In genomic region chr19:8148088-8148409, GRCh38 we compare ENCODE assay signal across 17 cellular contexts. TPM values are rescaled to one million over a fixed set of nuclear protein-coding genes. Genes with fewer than 3 reads are reported as not detected.
A peak's percentile ranks its signal among the peaks of the same experiment; 100 is the strongest.
DNase-seq lines count a peak whose midpoint lies in the region; ATAC-seq lines count a peak whose summit lies in the region.
"Had no signal": no experiment of that assay in that cellular context is flagged by ENCODE, and none has a peak within 500 bp of the region (broad histone marks: within the 10 kb centered on the region; RNA-seq: fewer than 3 reads in every experiment).

No MANE protein-coding gene starts in this region.

- no peaks in the 10 kb centered on the region for H3K36me3 Mint-ChIP-seq in activated CD4-positive, alpha-beta T cell treated with anti-CD3 and anti-CD28 coated beads, Interleukin-2, amount 10 ng/mL, durations not matched to agents 24 days and 14 days (ENCODE audit: low read depth)
- peaks cover 10% of the 10 kb centered on the region for H3K36me3 Mint-ChIP-seq in T-helper 17 cell (ENCODE audit: low read depth)

- DNase-seq in activated CD4-positive, alpha-beta T cell treated with anti-CD3 and anti-CD28 coated beads, Interleukin-2, amount 10 ng/mL, durations not matched to agents 24 days and 14 days = no peak
- no peak for DNase-seq in activated CD4-positive, alpha-beta T cell treated with anti-CD3 and anti-CD28 coated beads for 1 hour
- DNase-seq in T-helper 17 cell = no peak
- no peak for DNase-seq in trophoblast cell
- no peak for DNase-seq in left cardiac atrium
- DNase-seq: activated CD4-positive, alpha-beta memory T cell treated with anti-CD3 and anti-CD28 coated beads, Interleukin-2, amount 10 ng/mL, durations not matched to agents 7 days and 5 days; activated naive CD4-positive, alpha-beta T cell treated with Interleukin-2 at 50 U/mL for 16 hours; gastrocnemius medialis; kidney; MV-4-11; SIG-M5; transverse colon had no signal

- no peak overlapping the region for H2AFZ ChIP-seq in trophoblast cell (ENCODE audit: insufficient read depth, low read length, poor library complexity)

- H2AK5ac ChIP-seq in trophoblast cell (ENCODE audit: low read length) = no peak overlapping the region

- no peak overlapping the region for H4K8ac ChIP-seq in trophoblast cell (ENCODE audit: low read depth, low read length)

- no peak overlapping the region for H3K27ac Mint-ChIP-seq in activated CD4-positive, alpha-beta T cell treated with anti-CD3 and anti-CD28 coated beads, Interleukin-2, amount 10 ng/mL, durations not matched to agents 24 days and 14 days
- no peak overlapping the region for H3K27ac Mint-ChIP-seq in T-helper 17 cell
- H3K27ac Mint-ChIP-seq: activated CD4-positive, alpha-beta memory T cell treated with anti-CD3 and anti-CD28 coated beads, Interleukin-2, amount 10 ng/mL, durations not matched to agents 7 days and 5 days had no signal

- H3K4me3 ChIP-seq in iPS-15b (ENCODE audit: low read depth, low read length) (peak overlapping the region; percentile 56), trophoblast cell (ENCODE audit: low read depth, low read length) (peak overlapping the region; percentile 21)
- H3K4me3 ChIP-seq: gastrocnemius medialis had no signal

- no peak for ATAC-seq in T-helper 17 cell
- no peak for ATAC-seq in HG03469 (IDR thresholded peaks at IDR 0.05; ENCODE audit: unreplicated experiment)
- no peak for ATAC-seq in left cardiac atrium
- no peak for ATAC-seq in GM18502 (IDR thresholded peaks at IDR 0.05; ENCODE audit: poor library complexity, unreplicated experiment)
- ATAC-seq: gastrocnemius medialis had no signal

- H3K27ac ChIP-seq in trophoblast cell (ENCODE audit: low read depth, low read length) = no peak overlapping the region
- H3K27ac ChIP-seq: 22Rv1, gastrocnemius medialis, transverse colon had no signal

- H4K91ac ChIP-seq in trophoblast cell (ENCODE audit: low read depth, low read length) = peak overlapping the region; percentile 7

- peak overlapping the region; percentile 54 for H3K9ac ChIP-seq in iPS-15b (ENCODE audit: low read depth, low read length)
- no peak overlapping the region for H3K9ac ChIP-seq in trophoblast cell (ENCODE audit: low read length)

- H3K27me3 Mint-ChIP-seq in activated CD4-positive, alpha-beta T cell treated with anti-CD3 and anti-CD28 coated beads, Interleukin-2, amount 10 ng/mL, durations not matched to agents 24 days and 14 days = peaks cover 40% of the 10 kb centered on the region
- peaks cover 66% of the 10 kb centered on the region for H3K27me3 Mint-ChIP-seq in T-helper 17 cell

- no peaks in the 10 kb centered on the region for H3K9me3 Mint-ChIP-seq in activated CD4-positive, alpha-beta T cell treated with anti-CD3 and anti-CD28 coated beads, Interleukin-2, amount 10 ng/mL, durations not matched to agents 24 days and 14 days
- H3K9me3 Mint-ChIP-seq: activated CD4-positive, alpha-beta memory T cell treated with anti-CD3 and anti-CD28 coated beads, Interleukin-2, amount 10 ng/mL, durations not matched to agents 7 days and 5 days had no signal

- peaks cover 5% of the 10 kb centered on the region for H3K36me3 ChIP-seq in iPS-15b (ENCODE audit: control insufficient read depth, insufficient read depth, low read length)
- H3K36me3 ChIP-seq in trophoblast cell (ENCODE audit: control insufficient read depth in 1 of 2, insufficient read depth in 2 of 2, low read length in 2 of 2) = peaks cover 2 to 3% of the 10 kb centered on the region in 2 experiments
- H3K36me3 ChIP-seq: gastrocnemius medialis, transverse colon had no signal

- peaks cover 8% of the 10 kb centered on the region for H3K79me1 ChIP-seq in trophoblast cell (ENCODE audit: low read length)

- H3K9me3 ChIP-seq in T-helper 17 cell (ENCODE audit: control insufficient read depth, low read length, poor library complexity, severe bottlenecking) = no peaks in the 10 kb centered on the region
- no peaks in the 10 kb centered on the region for H3K9me3 ChIP-seq in iPS-15b (ENCODE audit: control insufficient read depth, insufficient read depth, low read length)
- H3K9me3 ChIP-seq in trophoblast cell (ENCODE audit: insufficient read depth, low read depth, low read length) = no peaks in the 10 kb centered on the region
- H3K9me3 ChIP-seq: gastrocnemius medialis, transverse colon had no signal

- intact Hi-C loops in activated CD4-positive, alpha-beta T cell treated with anti-CD3 and anti-CD28 coated beads, Interleukin-2, amount 10 ng/mL, durations not matched to agents 24 days and 14 days (cut with micrococcal nuclease) = no loop called here
- intact Hi-C loops in left cardiac atrium (cut with DNase I) = no loop called here

- peaks cover 3% of the 10 kb centered on the region for H3K4me1 Mint-ChIP-seq in activated CD4-positive, alpha-beta T cell treated with anti-CD3 and anti-CD28 coated beads, Interleukin-2, amount 10 ng/mL, durations not matched to agents 24 days and 14 days
- H3K4me1 Mint-ChIP-seq in T-helper 17 cell = peaks cover 10% of the 10 kb centered on the region

- H3K27me3 ChIP-seq in iPS-15b (ENCODE audit: control insufficient read depth, insufficient read depth, low read length) (no peaks in the 10 kb centered on the region), trophoblast cell (ENCODE audit: insufficient read depth, low read length) (no peaks in the 10 kb centered on the region)

- no peak overlapping the region for H3K23ac ChIP-seq in trophoblast cell (ENCODE audit: low read length)

- peak overlapping the region; percentile 27 for H3K4me3 Mint-ChIP-seq in activated CD4-positive, alpha-beta T cell treated with anti-CD3 and anti-CD28 coated beads, Interleukin-2, amount 10 ng/mL, durations not matched to agents 24 days and 14 days
- H3K4me3 Mint-ChIP-seq in T-helper 17 cell = peak overlapping the region; percentile 91
- H3K4me3 Mint-ChIP-seq: activated CD4-positive, alpha-beta memory T cell treated with anti-CD3 and anti-CD28 coated beads, Interleukin-2, amount 10 ng/mL, durations not matched to agents 7 days and 5 days had no signal

- H4K12ac ChIP-seq in trophoblast cell (ENCODE audit: low read depth, low read length) = no peak overlapping the region

- H3K18ac ChIP-seq in trophoblast cell (ENCODE audit: low read length) = peak overlapping the region; percentile 4

- H3K4me2 ChIP-seq in trophoblast cell (ENCODE audit: low read length) = peak overlapping the region; percentile 77

- peaks cover 2% of the 10 kb centered on the region for H3K79me2 ChIP-seq in trophoblast cell (ENCODE audit: control insufficient read depth, insufficient read depth, low read length, poor library complexity)

- H2BK12ac ChIP-seq in trophoblast cell (ENCODE audit: low read length) = no peak overlapping the region

- no peak overlapping the region for H3K14ac ChIP-seq in trophoblast cell (ENCODE audit: low read length)

- H2BK5ac ChIP-seq in trophoblast cell (ENCODE audit: low read depth, low read length, poor library complexity) = no peak overlapping the region

- H3K4me1 ChIP-seq in iPS-15b (ENCODE audit: control insufficient read depth, insufficient read depth, low read length) = peaks cover 8% of the 10 kb centered on the region
- peaks cover 0 to 8% of the 10 kb centered on the region in 2 experiments for H3K4me1 ChIP-seq in trophoblast cell (ENCODE audit: control insufficient read depth in 1 of 2, insufficient read depth in 2 of 2, low read length in 2 of 2)
- H3K4me1 ChIP-seq: gastrocnemius medialis had no signal

- no peak overlapping the region for H2BK120ac ChIP-seq in trophoblast cell (ENCODE audit: insufficient read depth, low read length, poor library complexity)

- no CpG with 5 or more reads among the region's 6 CpGs for WGBS in trophoblast cell (ENCODE audit: extremely low coverage, insufficient coverage, insufficient read length)

- H3K4ac ChIP-seq in trophoblast cell (ENCODE audit: low read depth, low read length) = no peak overlapping the region

RNA-seq across cellular contexts. Expression of gene FBN3, which starts 1.3 kb away (rescaled TPM):
- not detected in 2 replicates for total RNA-seq in activated CD4-positive, alpha-beta T cell treated with anti-CD3 and anti-CD28 coated beads, Interleukin-2, amount 10 ng/mL, durations not matched to agents 24 days and 14 days
- total RNA-seq in T-helper 17 cell (not detected), left cardiac atrium (not detected)
- 9.1 and 10.0 TPM in 2 replicates for polyA plus RNA-seq in trophoblast cell (2013)
- total RNA-seq: activated CD4-positive, alpha-beta memory T cell treated with anti-CD3 and anti-CD28 coated beads, Interleukin-2, amount 10 ng/mL, durations not matched to agents 7 days and 5 days; endothelial cell of umbilical vein; transverse colon had no signal
- polyA plus RNA-seq: endothelial cell of umbilical vein had no signal
